Comparison of ENCODE assay signal across 9 cellular contexts in genomic region chrX:120015145-120016067, GRCh38.
DNase-seq lines count a peak whose midpoint lies in the region; ATAC-seq lines count a peak whose summit lies in the region.
"Had no signal": no experiment of that assay in that cellular context is flagged by ENCODE, and none has a peak within 500 bp of the region (broad histone marks: within the 10 kb centered on the region; RNA-seq: fewer than 3 reads in every experiment).

No MANE protein-coding gene starts in this region.

- H3K36me3 Mint-ChIP-seq in T-helper 1 cell treated with Interleukin-12 subunit alpha and Interleukin-12 subunit beta and Interleukin-4 antibody, amounts not matched to agents 30 μg/mL and 1 μg/mL, for 36 hours (ENCODE audit: low read depth) = peaks cover 2% of the 10 kb centered on the region
- H3K36me3 Mint-ChIP-seq in activated T-helper 2 cell treated with anti-CD3 and anti-CD28 coated beads, Interferon-gamma antibody, Interleukin-2, Interleukin-4, amounts not matched to agents 10 μg/mL and 5 μg/mL and 100 μg/mL, durations not matched to agents 14 hours and 24 hours and 36 hours (ENCODE audit: low read depth) = no peaks in the 10 kb centered on the region

- peaks cover 11% of the 10 kb centered on the region for H3K4me1 ChIP-seq in stomach smooth muscle (ENCODE audit: control insufficient read depth, insufficient read depth, low read length)

- H3K9ac ChIP-seq in stomach smooth muscle (ENCODE audit: low read length in 2 of 2) = no peak overlapping the region

- no peak for DNase-seq in T-helper 1 cell
- no peak for DNase-seq in activated T-helper 2 cell treated with anti-CD3 and anti-CD28 coated beads, Interferon-gamma antibody, Interleukin-2, Interleukin-4, amounts not matched to agents 10 μg/mL and 5 μg/mL and 100 μg/mL, durations not matched to agents 14 hours and 24 hours and 36 hours (ENCODE audit: low spot score)
- DNase-seq in islet precursor cell = peak; percentile 55
- no peak for DNase-seq in effector CD8-positive, alpha-beta T cell (lab: John Stamatoyannopoulos, UW)
- DNase-seq: DMS79 had no signal

- H3K4me3 Mint-ChIP-seq in T-helper 1 cell treated with Interleukin-12 subunit alpha and Interleukin-12 subunit beta and Interleukin-4 antibody, amounts not matched to agents 30 μg/mL and 1 μg/mL, for 36 hours = peak overlapping the region; percentile 50
- peak overlapping the region; percentile 54 for H3K4me3 Mint-ChIP-seq in activated T-helper 2 cell treated with anti-CD3 and anti-CD28 coated beads, Interferon-gamma antibody, Interleukin-2, Interleukin-4, amounts not matched to agents 10 μg/mL and 5 μg/mL and 100 μg/mL, durations not matched to agents 14 hours and 24 hours and 36 hours (ENCODE audit: low read depth)

- H3K27ac ChIP-seq in stomach smooth muscle (ENCODE audit: low read length) = no peak overlapping the region

- peaks cover 66% of the 10 kb centered on the region for H3K27me3 Mint-ChIP-seq in T-helper 1 cell treated with Interleukin-12 subunit alpha and Interleukin-12 subunit beta and Interleukin-4 antibody, amounts not matched to agents 30 μg/mL and 1 μg/mL, for 36 hours (ENCODE audit: low read depth)
- H3K27me3 Mint-ChIP-seq in activated T-helper 2 cell treated with anti-CD3 and anti-CD28 coated beads, Interferon-gamma antibody, Interleukin-2, Interleukin-4, amounts not matched to agents 10 μg/mL and 5 μg/mL and 100 μg/mL, durations not matched to agents 14 hours and 24 hours and 36 hours (ENCODE audit: low read depth) = peaks cover 49% of the 10 kb centered on the region

- H3K27ac Mint-ChIP-seq in T-helper 1 cell treated with Interleukin-12 subunit alpha and Interleukin-12 subunit beta and Interleukin-4 antibody, amounts not matched to agents 30 μg/mL and 1 μg/mL, for 36 hours = peak overlapping the region; percentile 59
- H3K27ac Mint-ChIP-seq in activated T-helper 2 cell treated with anti-CD3 and anti-CD28 coated beads, Interferon-gamma antibody, Interleukin-2, Interleukin-4, amounts not matched to agents 10 μg/mL and 5 μg/mL and 100 μg/mL, durations not matched to agents 14 hours and 24 hours and 36 hours = no peak overlapping the region

- peaks cover 26 to 31% of the 10 kb centered on the region in 2 donors for H3K27me3 ChIP-seq in stomach smooth muscle (ENCODE audit: control insufficient read depth in 1 of 2, insufficient read depth in 2 of 2, low read length in 2 of 2)

- H3K4me1 Mint-ChIP-seq in T-helper 1 cell treated with Interleukin-12 subunit alpha and Interleukin-12 subunit beta and Interleukin-4 antibody, amounts not matched to agents 30 μg/mL and 1 μg/mL, for 36 hours (ENCODE audit: low read depth) = peaks cover 7% of the 10 kb centered on the region
- H3K4me1 Mint-ChIP-seq in activated T-helper 2 cell treated with anti-CD3 and anti-CD28 coated beads, Interferon-gamma antibody, Interleukin-2, Interleukin-4, amounts not matched to agents 10 μg/mL and 5 μg/mL and 100 μg/mL, durations not matched to agents 14 hours and 24 hours and 36 hours (ENCODE audit: low read depth) = peaks cover 6% of the 10 kb centered on the region

- no peaks in the 10 kb centered on the region for H3K9me3 ChIP-seq in stomach smooth muscle (ENCODE audit: control insufficient read depth in 2 of 2, low read length in 2 of 2)

- no peaks in the 10 kb centered on the region for H3K36me3 ChIP-seq in stomach smooth muscle (ENCODE audit: control insufficient read depth in 2 of 2, insufficient read depth in 2 of 2, low read length in 2 of 2)

- H3K4me3 ChIP-seq in stomach smooth muscle (ENCODE audit: low read length in 2 of 2) = peak overlapping the region; percentile 35 to 55

- intact Hi-C loops in activated T-helper 2 cell treated with anti-CD3 and anti-CD28 coated beads, Interferon-gamma antibody, Interleukin-2, Interleukin-4, amounts not matched to agents 10 μg/mL and 5 μg/mL and 100 μg/mL, durations not matched to agents 14 hours and 24 hours and 36 hours (cut with micrococcal nuclease) = loop anchor here (2.0 kb wide), 1 partner anchor 15 kb away; no protein-coding TSS in a partner anchor

- ATAC-seq in activated CD4-positive, CD25-positive, alpha-beta regulatory T cell treated with anti-CD3 and anti-CD28 coated beads, Interleukin-2, amount 50 U/mL, for 24 hours = no peak
- ATAC-seq in GM18511 (IDR thresholded peaks at IDR 0.05; ENCODE audit: unreplicated experiment) = no peak

- H3K9me3 Mint-ChIP-seq in T-helper 1 cell treated with Interleukin-12 subunit alpha and Interleukin-12 subunit beta and Interleukin-4 antibody, amounts not matched to agents 30 μg/mL and 1 μg/mL, for 36 hours = no peaks in the 10 kb centered on the region
- H3K9me3 Mint-ChIP-seq in activated T-helper 2 cell treated with anti-CD3 and anti-CD28 coated beads, Interferon-gamma antibody, Interleukin-2, Interleukin-4, amounts not matched to agents 10 μg/mL and 5 μg/mL and 100 μg/mL, durations not matched to agents 14 hours and 24 hours and 36 hours = no peaks in the 10 kb centered on the region
